In the genomic region with DNA sequence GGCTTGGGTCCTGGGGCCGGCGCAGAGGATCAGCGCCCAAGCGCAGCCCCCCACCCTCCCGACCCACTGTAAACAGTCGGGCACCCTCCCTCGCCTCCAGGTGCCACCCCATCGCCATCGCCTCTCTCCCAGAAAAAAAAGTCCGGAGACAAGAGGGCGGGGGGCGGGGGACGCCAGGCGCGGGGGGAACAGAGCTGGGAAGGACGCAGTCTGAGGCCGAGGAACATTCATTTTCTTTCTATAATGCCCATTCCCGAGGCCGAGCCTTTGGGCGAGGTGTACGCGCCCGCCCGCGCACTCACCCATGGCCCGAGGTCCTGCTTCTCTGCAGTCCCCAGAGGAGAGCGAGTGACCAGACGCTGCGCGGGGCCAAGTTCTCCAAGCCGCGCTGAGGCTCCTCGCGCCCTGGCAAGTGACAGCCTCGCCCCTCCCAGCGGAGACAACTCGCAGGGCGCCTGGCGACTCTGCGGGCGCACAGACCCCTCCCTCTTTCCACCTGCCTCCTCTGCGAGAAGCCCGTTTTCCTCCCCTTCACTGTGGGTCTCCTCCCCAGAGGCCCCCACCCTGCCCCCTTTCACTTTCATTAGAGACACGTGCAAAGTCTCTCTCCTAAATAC, we compare ENCODE assay signal across 7 cellular contexts.
A peak's percentile ranks its signal among the peaks of the same experiment; 100 is the strongest.
DNase-seq lines count a peak whose midpoint lies in the region; ATAC-seq and TF ChIP-seq lines count a peak whose summit lies in the region.

No MANE protein-coding gene starts in this region.

- no peak overlapping the region for H3K27ac Mint-ChIP-seq in immature natural killer cell

- no peaks in the 10 kb centered on the region for H3K27me3 ChIP-seq in ascending aorta

- intact Hi-C loops in ascending aorta (cut with DNase I), result no loop called here

- H3K36me3 Mint-ChIP-seq in immature natural killer cell, result no peaks in the 10 kb centered on the region

- no peak for TF ChIP-seq CTCF in GM10248 (IDR thresholded peaks at IDR 0.05; ENCODE audit: control extremely low read depth, extremely low read depth, low read depth, missing control alignments)
- TF ChIP-seq CTCF in ascending aorta (IDR thresholded peaks at IDR 0.05), result no peak

- H3K27me3 Mint-ChIP-seq in immature natural killer cell (ENCODE audit: low read depth in 3 of 3), result peaks cover 5 to 10% (median 6%) of the 10 kb centered on the region in 3 donors

- POLR2A ChIA-PET in GM10248 (lab: Yijun Ruan, JAX), result no interaction called here

- H3K4me3 Mint-ChIP-seq in immature natural killer cell, result peak overlapping the region in 3 of 5 donors; percentile 63 to 71 (median 67)

- peaks cover 0 to 17% (median 8%) of the 10 kb centered on the region in 6 donors for H3K9me3 Mint-ChIP-seq in immature natural killer cell

- peak; percentile 57 for DNase-seq in GM10248 (ENCODE audit: extremely low spot score)
- DNase-seq in M059J (ENCODE audit: low read depth), result peak; percentile 36
- DNase-seq in ascending aorta (ENCODE audit: low spot score in 2 of 2), result peak in 1 of 2 donors; percentile 67
- no peak for DNase-seq in immature natural killer cell
- no peak for DNase-seq in DMS79 treated with DMSO at 0.1 percent for 48 hours (lab: John Stamatoyannopoulos, UW)

- H3K4me3 ChIP-seq in ascending aorta (peak overlapping the region; percentile 53 to 68), skin epidermis (peak overlapping the region; percentile 3 to 44 (median 21))

- H3K9me3 ChIP-seq in ascending aorta, result no peaks in the 10 kb centered on the region

- H3K27ac ChIP-seq in ascending aorta (no peak overlapping the region), skin epidermis (no peak overlapping the region)

- peaks cover 0 to 4% of the 10 kb centered on the region in 2 donors for H3K4me1 Mint-ChIP-seq in immature natural killer cell

- no peaks in the 10 kb centered on the region for H3K36me3 ChIP-seq in ascending aorta

- peaks cover 0 to 4% of the 10 kb centered on the region in 2 donors for H3K4me1 ChIP-seq in ascending aorta

- CTCF ChIA-PET in GM10248 (lab: Yijun Ruan, JAX), result no interaction called here

- ATAC-seq in GM21528 (IDR thresholded peaks at IDR 0.05; ENCODE audit: low FRiP score, unreplicated experiment), result peak; percentile 82

Comparison
In these comparisons a context has a peak if more than half of its experiments do, and no peak if none do; other contexts are left out.
1. DNase-seq: peak in GM10248 (single experiment) and M059J (single experiment); none in immature natural killer cell (0 of 3) and DMS79 treated with DMSO at 0.1 percent for 48 hours (single experiment).